In the genomic region with DNA sequence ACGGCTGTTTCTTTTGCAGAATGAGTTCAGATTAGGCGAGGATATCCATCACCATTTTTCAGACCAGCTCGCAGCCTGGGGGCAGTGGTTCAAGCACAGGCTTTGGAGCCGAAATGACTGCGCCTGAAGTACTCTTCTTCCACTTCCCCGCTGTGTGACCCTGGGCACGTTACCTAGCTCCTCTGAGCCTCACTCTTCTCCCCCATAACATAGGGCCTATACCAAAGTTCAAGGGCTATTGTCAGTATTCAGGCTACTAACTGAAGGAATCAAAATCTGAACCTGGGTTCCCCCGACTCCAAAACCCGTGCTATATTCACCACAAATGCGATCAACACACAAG, we compare ENCODE assay signal across 8 cellular contexts. TPM values are rescaled to one million over a fixed set of nuclear protein-coding genes. Genes with fewer than 3 reads are reported as not detected.
DNase-seq lines count a peak whose midpoint lies in the region; ATAC-seq and TF ChIP-seq lines count a peak whose summit lies in the region.

No MANE protein-coding gene starts in this region.

- H4K20me1 ChIP-seq in smooth muscle cell (ENCODE audit: low read depth) = peaks cover 8% of the 10 kb centered on the region

- peaks cover 49% of the 10 kb centered on the region for H3K79me2 ChIP-seq in smooth muscle cell (ENCODE audit: low read depth)

- no peak for TF ChIP-seq CTCF in gastroesophageal sphincter (IDR thresholded peaks at IDR 0.05)
- no peak for TF ChIP-seq CTCF in smooth muscle cell (IDR thresholded peaks at IDR 0.05; ENCODE audit: borderline replicate concordance, insufficient read depth, poor library complexity, severe bottlenecking)

- H2AFZ ChIP-seq in smooth muscle cell (ENCODE audit: low read depth) = peak overlapping the region; percentile 99

- H3K9me3 Mint-ChIP-seq in stimulated activated naive CD8-positive, alpha-beta T cell treated with anti-CD3 and anti-CD28 coated beads, Interleukin-15, Interleukin-2, amounts not matched to agents 100 ng/mL and 50 ng/mL, for 24 hours = no peaks in the 10 kb centered on the region
- no peaks in the 10 kb centered on the region for H3K9me3 Mint-ChIP-seq in T-cell

- H3K4me1 ChIP-seq in gastroesophageal sphincter = peaks cover 0 to 45% (median 21%) of the 10 kb centered on the region in 3 donors
- peaks cover 10% of the 10 kb centered on the region for H3K4me1 ChIP-seq in smooth muscle cell (ENCODE audit: low read depth)

- CTCF ChIA-PET in T-cell (lab: Charles Lee) = no interaction called here

- H3K27me3 ChIP-seq in gastroesophageal sphincter (no peaks in the 10 kb centered on the region), smooth muscle cell (ENCODE audit: low read depth) (no peaks in the 10 kb centered on the region)

- H3K9me3 ChIP-seq in gastroesophageal sphincter (no peaks in the 10 kb centered on the region), smooth muscle cell (replicated peaks; ENCODE audit: low read depth) (no peaks in the 10 kb centered on the region)

- peak overlapping the region; percentile 92 for H3K27ac Mint-ChIP-seq in stimulated activated naive CD8-positive, alpha-beta T cell treated with anti-CD3 and anti-CD28 coated beads, Interleukin-15, Interleukin-2, amounts not matched to agents 100 ng/mL and 50 ng/mL, for 24 hours
- peak overlapping the region; percentile 91 to 92 for H3K27ac Mint-ChIP-seq in T-cell

- DNase-seq in stimulated activated naive CD8-positive, alpha-beta T cell treated with anti-CD3 and anti-CD28 coated beads, Interleukin-15, Interleukin-2, amounts not matched to agents 100 U/mL and 50 U/mL, for 24 hours = no peak
- DNase-seq in T-cell (peak in 1 of 34 experiments; percentile 7), smooth muscle cell (lab: John Stamatoyannopoulos, UW; ENCODE audit: unreplicated experiment) (no peak), amniotic stem cell (lab: John Stamatoyannopoulos, UW) (no peak), GDM1 (lab: John Stamatoyannopoulos, UW) (no peak)

- 0 to 1% methylated on average over 2 to 9 of the region's 10 CpGs for WGBS in gastroesophageal sphincter (ENCODE audit: low coverage in 1 of 2), 2 donors
- WGBS in smooth muscle cell (ENCODE audit: low lambda C conversion rate) = 8% methylated on average over 10 of the region's 10 CpGs

- H3K9ac ChIP-seq in smooth muscle cell (ENCODE audit: low read depth) = peak overlapping the region; percentile 91

- peak overlapping the region; percentile 96 for H3K4me3 Mint-ChIP-seq in stimulated activated naive CD8-positive, alpha-beta T cell treated with anti-CD3 and anti-CD28 coated beads, Interleukin-15, Interleukin-2, amounts not matched to agents 100 ng/mL and 50 ng/mL, for 24 hours
- H3K4me3 Mint-ChIP-seq in T-cell = peak overlapping the region; percentile 95 to 99 (median 96)

- POLR2A ChIA-PET in T-cell (lab: Charles Lee) = interaction anchor here in 1 of 2 donors (0.6 kb wide), 1 partner anchor 430 kb away, joined by 3 read pairs; no protein-coding TSS in a partner anchor

- H3K36me3 Mint-ChIP-seq in stimulated activated naive CD8-positive, alpha-beta T cell treated with anti-CD3 and anti-CD28 coated beads, Interleukin-15, Interleukin-2, amounts not matched to agents 100 ng/mL and 50 ng/mL, for 24 hours (ENCODE audit: low read depth) = peaks cover 34% of the 10 kb centered on the region
- H3K36me3 Mint-ChIP-seq in T-cell = peaks cover 18% of the 10 kb centered on the region

- no peaks in the 10 kb centered on the region for H3K27me3 Mint-ChIP-seq in stimulated activated naive CD8-positive, alpha-beta T cell treated with anti-CD3 and anti-CD28 coated beads, Interleukin-15, Interleukin-2, amounts not matched to agents 100 ng/mL and 50 ng/mL, for 24 hours
- no peaks in the 10 kb centered on the region for H3K27me3 Mint-ChIP-seq in T-cell

- ATAC-seq in stimulated activated naive CD8-positive, alpha-beta T cell treated with anti-CD3 and anti-CD28 coated beads, Interleukin-15, Interleukin-2, amounts not matched to agents 100 U/mL and 50 U/mL, for 24 hours = no peak
- ATAC-seq in T-cell (replicated peaks in 1 of 4) = peak; percentile 9 to 30 (median 16)
- peak; percentile 7 for ATAC-seq in gastroesophageal sphincter
- ATAC-seq in HG03565 (IDR thresholded peaks at IDR 0.05; ENCODE audit: unreplicated experiment) = no peak

- H3K4me1 Mint-ChIP-seq in stimulated activated naive CD8-positive, alpha-beta T cell treated with anti-CD3 and anti-CD28 coated beads, Interleukin-15, Interleukin-2, amounts not matched to agents 100 ng/mL and 50 ng/mL, for 24 hours (ENCODE audit: low read depth) = peaks cover 33% of the 10 kb centered on the region
- H3K4me1 Mint-ChIP-seq in T-cell = peaks cover 45 to 50% (median 50%) of the 10 kb centered on the region in 3 donors

- no peak for TF ChIP-seq POLR2A in gastroesophageal sphincter (IDR thresholded peaks at IDR 0.05)

- TF ChIP-seq EP300 in gastroesophageal sphincter (IDR thresholded peaks at IDR 0.05) = no peak

- H3K4me2 ChIP-seq in smooth muscle cell = peak overlapping the region; percentile 98

- peak overlapping the region; percentile 82 to 86 for H3K4me3 ChIP-seq in gastroesophageal sphincter
- peak overlapping the region; percentile 100 for H3K4me3 ChIP-seq in smooth muscle cell

- H3K36me3 ChIP-seq in gastroesophageal sphincter (peaks cover 0 to 49% of the 10 kb centered on the region in 2 donors), smooth muscle cell (ENCODE audit: low read depth) (peaks cover 4% of the 10 kb centered on the region)

- H3F3A ChIP-seq in smooth muscle cell (ENCODE audit: low read depth) = no peaks in the 10 kb centered on the region

- H3K27ac ChIP-seq in gastroesophageal sphincter (peak overlapping the region; percentile 80 to 92 (median 91)), smooth muscle cell (ENCODE audit: low read depth) (peak overlapping the region; percentile 18)

RNA-seq across cellular contexts. Expression of a gene that starts 0.4 kb away (rescaled TPM):
- total RNA-seq in T-cell (10 to 100 TPM; 34.0 to 36.9 (median 35.3) TPM), gastroesophageal sphincter (10 to 100 TPM; 40.4 to 70.0 (median 52.8) TPM), smooth muscle cell (41.2 and 49.3 TPM in 2 replicates)
- 110 and 116 TPM in 2 replicates for polyA plus RNA-seq in smooth muscle cell

RNA-seq across cellular contexts. Expression of a gene that starts 0.4 kb away (rescaled TPM):
- 10 to 100 TPM; 33.5 to 59.8 (median 37.0) TPM for total RNA-seq in T-cell
- 10 to 100 TPM; 20.9 to 31.8 (median 24.9) TPM for total RNA-seq in gastroesophageal sphincter
- 9.5 and 13.3 TPM in 2 replicates for total RNA-seq in smooth muscle cell
- 12.1 and 13.2 TPM in 2 replicates for polyA plus RNA-seq in smooth muscle cell

Comparison
In these comparisons a context has a peak if more than half of its experiments do, and no peak if none do; other contexts are left out.
1. ATAC-seq: peak in T-cell (4 of 4) and gastroesophageal sphincter (single experiment); none in stimulated activated naive CD8-positive, alpha-beta T cell treated with anti-CD3 and anti-CD28 coated beads, Interleukin-15, Interleukin-2, amounts not matched to agents 100 U/mL and 50 U/mL, for 24 hours (single experiment) and HG03565 (single experiment).